In genomic region chr4:73721901-73722300, GRCh38 we compare ENCODE assay signal across 25 cellular contexts. TPM values are rescaled to one million over a fixed set of nuclear protein-coding genes. Genes with fewer than 3 reads are reported as not detected.
DNase-seq lines count a peak whose midpoint lies in the region; ATAC-seq and TF ChIP-seq lines count a peak whose summit lies in the region.
"Had no signal": no experiment of that assay in that cellular context is flagged by ENCODE, and none has a peak within 500 bp of the region (broad histone marks: within the 10 kb centered on the region; RNA-seq: fewer than 3 reads in every experiment).

No MANE protein-coding gene starts in this region.

- no peaks in the 10 kb centered on the region for H3K27me3 ChIP-seq in PC-3 (ENCODE audit: low read length)
- H3K27me3 ChIP-seq: ovary, sigmoid colon had no signal

- peak overlapping the region; percentile 97 for H3K27ac ChIP-seq in PC-3 (ENCODE audit: low read length)
- H3K27ac ChIP-seq: ovary, sigmoid colon had no signal

- no peak for TF ChIP-seq CTCF in PC-3 (conservative IDR thresholded peaks at IDR 0.05; ENCODE audit: low read depth, low read length)
- TF ChIP-seq CTCF in choroid plexus epithelial cell (conservative IDR thresholded peaks at IDR 0.05; ENCODE audit: low read depth, low read length): no peak
- TF ChIP-seq CTCF in osteocyte (IDR thresholded peaks at IDR 0.05): no peak

- H3K9me2 ChIP-seq in PC-3 (replicated peaks; ENCODE audit: low read length): no peaks in the 10 kb centered on the region

- H3K4me1 Mint-ChIP-seq in osteocyte (ENCODE audit: unreplicated experiment): peaks cover 64% of the 10 kb centered on the region
- H3K4me1 Mint-ChIP-seq: activated naive CD8-positive, alpha-beta T cell treated with anti-CD3 and anti-CD28 coated beads, Interleukin-2, amount 50 U/mL, for 24 hours; CD8-positive, alpha-beta memory T cell; memory B cell; naive B cell had no signal

- no peak overlapping the region for H3K4me3 Mint-ChIP-seq in osteocyte (ENCODE audit: unreplicated experiment)
- H3K4me3 Mint-ChIP-seq: activated naive CD8-positive, alpha-beta T cell treated with anti-CD3 and anti-CD28 coated beads, Interleukin-2, amount 50 U/mL, for 24 hours; CD8-positive, alpha-beta memory T cell; memory B cell; naive B cell; stimulated activated naive B cell treated with anti-CD40 and anti-IgM and Interleukin-4, amounts not matched to agents 10 μg/mL and 1 μg/mL and 100 μg/mL, for 72 hours; T-helper 1 cell treated with Interleukin-12 subunit alpha and Interleukin-12 subunit beta and Interleukin-4 antibody, amounts not matched to agents 30 μg/mL and 1 μg/mL, for 36 hours had no signal

- peaks cover 80% of the 10 kb centered on the region for H3K4me1 ChIP-seq in PC-3 (ENCODE audit: insufficient read depth, low read length)

- H4K20me1 ChIP-seq in PC-3 (ENCODE audit: low read length): no peaks in the 10 kb centered on the region

- POLR2A ChIA-PET in PC-3 (lab: Charles Lee; ENCODE audit: unreplicated experiment): interaction anchor here (0.6 to 1.1 kb wide), 5 partner anchors 10 to 113 kb away, joined by 3 to 6 read pairs (median 3); partner anchors contain the start of gene CXCL8

- H3F3A ChIP-seq in PC-3 (ENCODE audit: low read length, unreplicated experiment): peaks cover 14% of the 10 kb centered on the region

- H3K4me3 ChIP-seq in PC-3 (ENCODE audit: low read length) (peak overlapping the region; percentile 5; the same call in 1 of the 2 replicates), choroid plexus epithelial cell (ENCODE audit: low read depth, low read length) (no peak overlapping the region)
- H3K4me3 ChIP-seq: K562, ovary, sigmoid colon had no signal

- peaks cover 4% of the 10 kb centered on the region for H3K9me3 Mint-ChIP-seq in osteocyte (ENCODE audit: unreplicated experiment)
- H3K9me3 Mint-ChIP-seq: activated naive CD8-positive, alpha-beta T cell treated with anti-CD3 and anti-CD28 coated beads, Interleukin-2, amount 50 U/mL, for 24 hours; memory B cell; naive B cell; stimulated activated naive B cell treated with anti-CD40 and anti-IgM and Interleukin-4, amounts not matched to agents 10 μg/mL and 1 μg/mL and 100 μg/mL, for 72 hours; T-helper 1 cell treated with Interleukin-12 subunit alpha and Interleukin-12 subunit beta and Interleukin-4 antibody, amounts not matched to agents 30 μg/mL and 1 μg/mL, for 36 hours had no signal

- no TSS peak for BruUV-seq in PC-3 (replicated peaks; lab: Mats Ljungman, UMichigan)

- no peaks in the 10 kb centered on the region for H3K36me3 ChIP-seq in PC-3 (ENCODE audit: low read depth, low read length)
- H3K36me3 ChIP-seq: ovary, sigmoid colon had no signal

- peak overlapping the region; percentile 84 for H3K9ac ChIP-seq in PC-3 (ENCODE audit: low read length)

- peak overlapping the region; percentile 62 for H3K4me2 ChIP-seq in PC-3 (ENCODE audit: low read length)

- H2AFZ ChIP-seq in PC-3 (ENCODE audit: low read length): no peak overlapping the region

- no peaks in the 10 kb centered on the region for H3K9me3 ChIP-seq in PC-3 (ENCODE audit: low read length)
- H3K9me3 ChIP-seq: ovary, sigmoid colon had no signal

- no peaks in the 10 kb centered on the region for H3K27me3 Mint-ChIP-seq in osteocyte (ENCODE audit: unreplicated experiment)
- H3K27me3 Mint-ChIP-seq: CD8-positive, alpha-beta memory T cell had no signal

- intact Hi-C loops in PC-3 (cut with micrococcal nuclease): no loop called here

- CTCF ChIA-PET in PC-3 (lab: Charles Lee): interaction anchor here (0.6 to 1.5 kb wide), 4 partner anchors 21 to 142 kb away, joined by 3 to 8 read pairs (median 4); no protein-coding TSS in a partner anchor

- DNase-seq in EL (peak; percentile 66), PC-3 (peak; percentile 94), choroid plexus epithelial cell (ENCODE audit: low read depth) (peak; percentile 47), osteocyte (ENCODE audit: extremely low spot score, unreplicated experiment) (no peak), NCI-H2081 (lab: John Stamatoyannopoulos, UW) (no peak), NCI-H526 (lab: John Stamatoyannopoulos, UW) (no peak), glomerular visceral epithelial cell (ENCODE audit: extremely low spot score) (no peak)
- DNase-seq: activated CD8-positive, alpha-beta memory T cell treated with anti-CD3 and anti-CD28 coated beads, Interleukin-2, amount 50 U/mL, for 48 hours; activated effector memory CD4-positive, alpha-beta T cell treated with Interleukin-2 at 50 U/mL for 16 hours; activated naive CD8-positive, alpha-beta T cell treated with anti-CD3 and anti-CD28 coated beads, Interleukin-2, amount 50 U/mL, for 24 hours; CD8-positive, alpha-beta memory T cell; cortex of kidney; DMS53; hippocampal formation; naive B cell; NCI-H187 treated with DMSO at 0.1 percent for 48 hours; NCI-H510A; ovary; SHP77; sigmoid colon; stimulated activated naive B cell treated with anti-CD40 and anti-IgM and Interleukin-4, amounts not matched to agents 10 μg/mL and 1 μg/mL and 100 μg/mL, for 72 hours had no signal

- ATAC-seq in PC-3: peak; percentile 89
- ATAC-seq: activated naive CD8-positive, alpha-beta T cell treated with anti-CD3 and anti-CD28 coated beads, Interleukin-2, amount 50 U/mL, for 24 hours; stimulated activated naive B cell treated with anti-CD40 and anti-IgM and Interleukin-4, amounts not matched to agents 10 μg/mL and 1 μg/mL and 100 μg/mL, for 72 hours had no signal

- H3K79me2 ChIP-seq in PC-3 (ENCODE audit: low read length): no peaks in the 10 kb centered on the region

- peaks cover 1% of the 10 kb centered on the region for H3K36me3 Mint-ChIP-seq in osteocyte (ENCODE audit: unreplicated experiment)
- H3K36me3 Mint-ChIP-seq: CD8-positive, alpha-beta memory T cell; memory B cell; naive B cell; stimulated activated naive B cell treated with anti-CD40 and anti-IgM and Interleukin-4, amounts not matched to agents 10 μg/mL and 1 μg/mL and 100 μg/mL, for 72 hours had no signal

- peak overlapping the region; percentile 68 for H3K27ac Mint-ChIP-seq in osteocyte (ENCODE audit: unreplicated experiment)
- H3K27ac Mint-ChIP-seq: activated naive CD8-positive, alpha-beta T cell treated with anti-CD3 and anti-CD28 coated beads, Interleukin-2, amount 50 U/mL, for 24 hours; CD8-positive, alpha-beta memory T cell; memory B cell; naive B cell; stimulated activated naive B cell treated with anti-CD40 and anti-IgM and Interleukin-4, amounts not matched to agents 10 μg/mL and 1 μg/mL and 100 μg/mL, for 72 hours; T-helper 1 cell treated with Interleukin-12 subunit alpha and Interleukin-12 subunit beta and Interleukin-4 antibody, amounts not matched to agents 30 μg/mL and 1 μg/mL, for 36 hours had no signal

RNA-seq across cellular contexts. Expression of gene CXCL8, which starts 18.5 kb away (rescaled TPM):
- total RNA-seq in PC-3 (2014; rRNA removed): 360 and 477 TPM in 2 replicates
- 32.4 and 33.5 TPM in 2 replicates for total RNA-seq in osteocyte
- total RNA-seq: H1 had no signal

Comparison
In these comparisons a context has a peak if more than half of its experiments do, and no peak if none do; other contexts are left out.
1. DNase-seq: peak in EL (single experiment), PC-3 (single experiment) and choroid plexus epithelial cell (single experiment); none in osteocyte (single experiment), NCI-H2081 (0 of 2), NCI-H526 (0 of 2) and glomerular visceral epithelial cell (single experiment).
2. RNA of gene CXCL8, which starts 18.5 kb away (total RNA-seq): 360 to 477 TPM in PC-3; 32.4 to 33.5 TPM in osteocyte; every median in the first group is over 10 times any median in the second.